Comparison of ENCODE assay signal across 10 cellular contexts in genomic region chr9:78132688-78133033, GRCh38.
DNase-seq lines count a peak whose midpoint lies in the region; ATAC-seq, FAIRE-seq and TF ChIP-seq lines count a peak whose summit lies in the region.
"Had no signal": no experiment of that assay in that cellular context is flagged by ENCODE, and none has a peak within 500 bp of the region (broad histone marks: within the 10 kb centered on the region; RNA-seq: fewer than 3 reads in every experiment).

No MANE protein-coding gene starts in this region.

- no peak for DNase-seq in activated T-cell treated with anti-CD3 and anti-CD28 coated beads, Interleukin-2, amount 50 U/mL, for 4 hours
- no peak for DNase-seq in activated T-cell treated with anti-CD3 and anti-CD28 coated beads, Interleukin-2, amount 50 U/mL, for 1 hour
- DNase-seq in RPMI8226 (peak; percentile 4), esophagus muscularis mucosa (ENCODE audit: extremely low spot score) (no peak), GM12892 (ENCODE audit: insufficient read length) (no peak), GM13976 (ENCODE audit: low spot score) (no peak)
- no peak for DNase-seq in stimulated activated naive CD8-positive, alpha-beta T cell treated with anti-CD3 and anti-CD28 coated beads, Interleukin-15, amount 100 ng/mL, for 72 hours
- DNase-seq: lower lobe of right lung had no signal

- peak in 1 of 2 donors; percentile 32 for ATAC-seq in activated T-cell treated with anti-CD3 and anti-CD28 coated beads, Interleukin-2, amount 50 U/mL, for 4 hours
- peak; percentile 23 for ATAC-seq in stimulated activated naive CD8-positive, alpha-beta T cell treated with anti-CD3 and anti-CD28 coated beads, Interleukin-15, amount 100 ng/mL, for 72 hours
- no peak for ATAC-seq in HG03025 (IDR thresholded peaks at IDR 0.05; ENCODE audit: low FRiP score, unreplicated experiment)
- ATAC-seq: lower lobe of right lung had no signal

- H3K27me3 ChIP-seq in esophagus muscularis mucosa, result no peaks in the 10 kb centered on the region
- H3K27me3 ChIP-seq: brain microvascular endothelial cell had no signal

- H3K27ac Mint-ChIP-seq in stimulated activated naive CD8-positive, alpha-beta T cell treated with anti-CD3 and anti-CD28 coated beads, Interleukin-15, amount 100 ng/mL, for 72 hours, result peak overlapping the region; percentile 78 to 89

- H3K27ac ChIP-seq in esophagus muscularis mucosa (replicated peaks in 1 of 4), result no peak overlapping the region
- H3K27ac ChIP-seq: brain microvascular endothelial cell, lower lobe of right lung had no signal

- TF ChIP-seq EP300 in esophagus muscularis mucosa (IDR thresholded peaks at IDR 0.05), result no peak

- no peaks in the 10 kb centered on the region for H3K36me3 Mint-ChIP-seq in activated T-cell treated with anti-CD3 and anti-CD28 coated beads, Interleukin-2, amount 50 U/mL, for 4 hours (ENCODE audit: insufficient read depth)

- intact Hi-C loops in esophagus muscularis mucosa (cut with DNase I), result no loop called here

- no peaks in the 10 kb centered on the region for H3K9me3 Mint-ChIP-seq in activated T-cell treated with anti-CD3 and anti-CD28 coated beads, Interleukin-2, amount 50 U/mL, for 4 hours
- peaks cover 7 to 14% of the 10 kb centered on the region in 2 donors for H3K9me3 Mint-ChIP-seq in stimulated activated naive CD8-positive, alpha-beta T cell treated with anti-CD3 and anti-CD28 coated beads, Interleukin-15, amount 100 ng/mL, for 72 hours

- H3K9me3 ChIP-seq in esophagus muscularis mucosa, result no peaks in the 10 kb centered on the region
- H3K9me3 ChIP-seq: lower lobe of right lung had no signal

- H3K4me1 ChIP-seq in esophagus muscularis mucosa, result peaks cover 0 to 14% (median 4%) of the 10 kb centered on the region in 4 donors
- H3K4me1 ChIP-seq: lower lobe of right lung had no signal

- H3K4me1 Mint-ChIP-seq in activated T-cell treated with anti-CD3 and anti-CD28 coated beads, Interleukin-2, amount 50 U/mL, for 4 hours (ENCODE audit: low read depth), result peaks cover 16% of the 10 kb centered on the region
- peaks cover 38% of the 10 kb centered on the region for H3K4me1 Mint-ChIP-seq in stimulated activated naive CD8-positive, alpha-beta T cell treated with anti-CD3 and anti-CD28 coated beads, Interleukin-15, amount 100 ng/mL, for 72 hours

- peak overlapping the region in 3 of 4 donors; percentile 8 to 35 (median 33) for H3K4me3 ChIP-seq in esophagus muscularis mucosa
- H3K4me3 ChIP-seq: lower lobe of right lung had no signal

- H3K4me3 Mint-ChIP-seq in activated T-cell treated with anti-CD3 and anti-CD28 coated beads, Interleukin-2, amount 50 U/mL, for 4 hours, result peak overlapping the region; percentile 58
- peak overlapping the region; percentile 70 to 78 for H3K4me3 Mint-ChIP-seq in stimulated activated naive CD8-positive, alpha-beta T cell treated with anti-CD3 and anti-CD28 coated beads, Interleukin-15, amount 100 ng/mL, for 72 hours

- FAIRE-seq in GM12892 (lab: Jason Lieb, UNC), result no peak

- TF ChIP-seq CTCF in esophagus muscularis mucosa (IDR thresholded peaks at IDR 0.05) (no peak), GM13976 (IDR thresholded peaks at IDR 0.05; ENCODE audit: borderline replicate concordance, control extremely low read depth, extremely low read depth, insufficient read depth, missing control alignments) (no peak)

- WGBS in esophagus muscularis mucosa, result 4% methylated on average over 2 of the region's 2 CpGs

- TF ChIP-seq POLR2A in esophagus muscularis mucosa (IDR thresholded peaks at IDR 0.05; ENCODE audit: low read depth) (no peak), GM12892 (IDR thresholded peaks at IDR 0.05; ENCODE audit: low read depth, low read length) (no peak)

- no peaks in the 10 kb centered on the region for H3K36me3 ChIP-seq in esophagus muscularis mucosa
- H3K36me3 ChIP-seq: brain microvascular endothelial cell, lower lobe of right lung had no signal

- in situ Hi-C loops in GM13976 (cut with MboI; ENCODE audit: low sequenced_read_pairs, unreplicated experiment), result no loop called here

- peaks cover 2% of the 10 kb centered on the region for H3K27me3 Mint-ChIP-seq in activated T-cell treated with anti-CD3 and anti-CD28 coated beads, Interleukin-2, amount 50 U/mL, for 4 hours (ENCODE audit: low read depth)
- no peaks in the 10 kb centered on the region for H3K27me3 Mint-ChIP-seq in stimulated activated naive CD8-positive, alpha-beta T cell treated with anti-CD3 and anti-CD28 coated beads, Interleukin-15, amount 100 ng/mL, for 72 hours
